ENCODE assay signal across 8 cellular contexts in the genomic region with DNA sequence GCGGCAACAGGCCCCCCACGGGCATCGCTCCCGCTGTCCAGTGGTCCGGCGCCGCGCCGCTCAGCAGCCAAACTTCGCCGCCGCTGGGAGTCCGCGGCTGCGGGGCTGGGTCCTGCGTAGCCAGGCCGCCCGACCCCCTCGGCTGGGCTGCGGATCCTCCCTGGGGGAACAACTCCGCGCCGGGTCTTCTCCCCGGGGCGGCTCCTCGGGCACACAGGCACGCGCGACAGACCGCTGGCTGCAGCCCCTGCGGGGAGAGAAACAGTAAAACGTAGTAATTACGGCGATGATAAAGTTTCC. TPM values are rescaled to one million over a fixed set of nuclear protein-coding genes. Genes with fewer than 3 reads are reported as not detected.
DNase-seq lines count a peak whose midpoint lies in the region; ATAC-seq, FAIRE-seq and TF ChIP-seq lines count a peak whose summit lies in the region.

No MANE protein-coding gene starts in this region.

- TF ChIP-seq EP300 in K562 (IDR thresholded peaks at IDR 0.05; ENCODE audit: low read length): no peak

- H3K9ac ChIP-seq in K562 (ENCODE audit: insufficient read depth in 1 of 2, low read depth in 2 of 2, low read length in 2 of 2): peak overlapping the region; percentile 88 to 94

- DNase-seq in activated T-cell treated with anti-CD3 and anti-CD28 coated beads, Interleukin-2, amount 50 U/mL, for 24 hours: no peak
- DNase-seq in activated T-cell treated with anti-CD3 and anti-CD28 coated beads, Interleukin-2, amount 50 U/mL, for 48 hours: no peak
- DNase-seq in K562 (ENCODE audit: extremely low read depth in 1 of 4, low spot score in 3 of 4): no peak
- peak in 1 of 2 donors; percentile 87 for DNase-seq in left lung
- no peak for DNase-seq in tibial artery
- DNase-seq in NCI-H446 (lab: John Stamatoyannopoulos, UW): no peak

- POLR2A ChIA-PET in K562 (lab: Yijun Ruan, JAX): interaction anchor here (1.0 kb wide), 1 partner anchor 211 kb away, joined by 5 read pairs; no protein-coding TSS in a partner anchor

- peaks cover 41% of the 10 kb centered on the region for H3K36me3 Mint-ChIP-seq in activated T-cell treated with anti-CD3 and anti-CD28 coated beads, Interleukin-2, amount 50 U/mL, for 24 hours (ENCODE audit: low read depth)

- BruUV-seq in K562 (replicated peaks; lab: Mats Ljungman, UMichigan): no TSS peak

- H3K9me1 ChIP-seq in K562 (ENCODE audit: control insufficient read depth, insufficient read depth, low read length): no peaks in the 10 kb centered on the region

- peak overlapping the region; percentile 96 for H3K4me2 ChIP-seq in K562 (ENCODE audit: insufficient read depth, low read length)

- H3K27ac ChIP-seq in K562 (ENCODE audit: extremely low read depth, low read depth, low read length): peak overlapping the region; percentile 89
- peak overlapping the region; percentile 96 to 98 for H3K27ac ChIP-seq in left lung
- H3K27ac ChIP-seq in tibial artery: peak overlapping the region; percentile 93 to 99

- no peak for TF ChIP-seq RAD21 in K562 (CRISPR knock-in tag; conservative IDR thresholded peaks at IDR 0.05 in 1 of 2, IDR thresholded peaks at IDR 0.05 in 1 of 2)

- no peak for TF ChIP-seq POLR2A in K562 (conservative IDR thresholded peaks at IDR 0.05)

- no peaks in the 10 kb centered on the region for H3K9me3 Mint-ChIP-seq in activated T-cell treated with anti-CD3 and anti-CD28 coated beads, Interleukin-2, amount 50 U/mL, for 24 hours

- ATAC-seq in HG03280 (IDR thresholded peaks at IDR 0.05; ENCODE audit: unreplicated experiment) (peak; percentile 3), K562 (peak; percentile 7; the same call in 2 of the 3 replicates), left lung (peak; percentile 4), GM18519 (IDR thresholded peaks at IDR 0.05; ENCODE audit: low FRiP score, unreplicated experiment) (no peak)

- TF ChIP-seq CTCF in K562 (IDR thresholded peaks at IDR 0.05 in 2 of 3, conservative IDR thresholded peaks at IDR 0.05 in 1 of 3; ENCODE audit: insufficient read depth in 2 of 3, low read depth in 1 of 3, low read length in 3 of 3): no peak
- no peak for TF ChIP-seq CTCF in left lung (IDR thresholded peaks at IDR 0.05)
- TF ChIP-seq CTCF in tibial artery (IDR thresholded peaks at IDR 0.05): no peak

- in situ Hi-C loops in K562 (cut with MboI): loop anchor here (5.0 kb wide), 1 partner anchor 222 kb away; no protein-coding TSS in a partner anchor

- peaks cover 59% of the 10 kb centered on the region for H3K4me1 Mint-ChIP-seq in activated T-cell treated with anti-CD3 and anti-CD28 coated beads, Interleukin-2, amount 50 U/mL, for 24 hours (ENCODE audit: low read depth)

- FAIRE-seq in K562 (lab: Jason Lieb, UNC): no peak

- H3K27ac Mint-ChIP-seq in activated T-cell treated with anti-CD3 and anti-CD28 coated beads, Interleukin-2, amount 50 U/mL, for 24 hours: peak overlapping the region; percentile 92

- WGBS in K562 (ENCODE audit: insufficient coverage, low coverage, missing lambda C conversion rate): 2% methylated on average over 26 of the region's 34 CpGs

- H2AFZ ChIP-seq in K562 (ENCODE audit: low read depth, low read length): peak overlapping the region; percentile 78

- intact Hi-C loops in K562 (cut with micrococcal nuclease): loop anchor here (2.0 to 5.0 kb wide), 3 partner anchors 36 to 457 kb away; partner anchors contain the start of gene ASF1A
- intact Hi-C loops in left lung (cut with DNase I): no loop called here
- intact Hi-C loops in tibial artery (cut with DNase I; ENCODE audit: low total_unique reads): loop anchor here (10.0 kb wide), 1 partner anchor 224 kb away; no protein-coding TSS in a partner anchor

- peak overlapping the region; percentile 90 for H3K4me3 Mint-ChIP-seq in activated T-cell treated with anti-CD3 and anti-CD28 coated beads, Interleukin-2, amount 50 U/mL, for 24 hours

- H3K9me3 ChIP-seq in K562 (replicated peaks; ENCODE audit: control insufficient read depth, insufficient read depth, low read depth, low read length): no peaks in the 10 kb centered on the region
- no peaks in the 10 kb centered on the region for H3K9me3 ChIP-seq in left lung
- H3K9me3 ChIP-seq in tibial artery: no peaks in the 10 kb centered on the region

- no peaks in the 10 kb centered on the region for H3K27me3 ChIP-seq in K562 (ENCODE audit: control insufficient read depth in 2 of 2, insufficient read depth in 2 of 2, low read length in 2 of 2)
- no peaks in the 10 kb centered on the region for H3K27me3 ChIP-seq in left lung
- H3K27me3 ChIP-seq in tibial artery: no peaks in the 10 kb centered on the region

- peaks cover 8 to 17% of the 10 kb centered on the region in 2 experiments; a peak in 3 of 5 replicates for H3K4me1 ChIP-seq in K562 (replicated peaks in 1 of 2; ENCODE audit: control insufficient read depth in 2 of 2, insufficient read depth in 2 of 2, low read length in 2 of 2)
- H3K4me1 ChIP-seq in left lung: peaks cover 7 to 74% of the 10 kb centered on the region in 2 donors
- peaks cover 0 to 65% (median 14%) of the 10 kb centered on the region in 4 donors for H3K4me1 ChIP-seq in tibial artery

- H3K4me3 ChIP-seq in K562 (peak overlapping the region; percentile 77), left lung (peak overlapping the region; percentile 82 to 90), tibial artery (peak overlapping the region; percentile 73 to 91)

- peaks cover 33% of the 10 kb centered on the region for H3K36me3 ChIP-seq in K562 (ENCODE audit: control insufficient read depth, insufficient read depth, low read length)
- H3K36me3 ChIP-seq in left lung: no peaks in the 10 kb centered on the region
- no peaks in the 10 kb centered on the region for H3K36me3 ChIP-seq in tibial artery

- H3K27me3 Mint-ChIP-seq in activated T-cell treated with anti-CD3 and anti-CD28 coated beads, Interleukin-2, amount 50 U/mL, for 24 hours: no peaks in the 10 kb centered on the region

- peaks cover 12% of the 10 kb centered on the region for H4K20me1 ChIP-seq in K562 (replicated peaks; ENCODE audit: control insufficient read depth, insufficient read depth, low read length)

- H3K79me2 ChIP-seq in K562 (ENCODE audit: control insufficient read depth, insufficient read depth, low read length): peaks cover 96% of the 10 kb centered on the region

- CTCF ChIA-PET in K562 (lab: Yijun Ruan, JAX; ENCODE audit: low intra/inter-chr PET ratio): interaction anchor here (1.1 kb wide), 1 partner anchor 10 kb away, joined by 3 read pairs; no protein-coding TSS in a partner anchor

TF ChIP-seq in K562, 482 proteins besides CTCF, POLR2A, EP300 and RAD21 (continues in another document):
- peak; percentile 4 for TF ChIP-seq KDM5B (IDR thresholded peaks at IDR 0.05; ENCODE audit: insufficient replicate concordance, low read depth, low read length)
- no peak for TF ChIP-seq TAF7 (tag; IDR thresholded peaks at IDR 0.05)
- peak; percentile 38 for TF ChIP-seq U2AF1 (optimal IDR thresholded peaks at IDR 0.05; ENCODE audit: low read depth, low read length)
- TF ChIP-seq ZNF431 (CRISPR knock-in tag; IDR thresholded peaks at IDR 0.05): peak; percentile 9; the same call in 1 of the 2 replicates
- peak in 1 of 3 experiments; percentile 16 for TF ChIP-seq YY1 (IDR thresholded peaks at IDR 0.05; ENCODE audit: borderline replicate concordance in 1 of 3, control insufficient read depth in 1 of 3, extremely low read depth in 1 of 3, insufficient read depth in 3 of 3, insufficient read length in 1 of 3, insufficient replicate concordance in 2 of 3, low read depth in 1 of 3, low read length in 2 of 3)
- no peak for TF ChIP-seq IRF9 (tag; IDR thresholded peaks at IDR 0.05)

RNA-seq across cellular contexts. Expression of gene MAN1A1, which starts 0.6 kb away (rescaled TPM):
- 34.5 and 78.1 TPM in 2 replicates for total RNA-seq in K562 (2011; cell fraction: chromatin; rRNA removed; ENCODE audit: low replicate concordance)
- 44.4 and 48.3 TPM in 2 replicates for total RNA-seq in K562 (2011; cell fraction: nucleolus; rRNA removed)
- total RNA-seq in K562 (2011; cell fraction: nucleoplasm; rRNA removed): 69.6 and 93.7 TPM in 2 replicates
- total RNA-seq in K562 (2014; rRNA removed) (74.9 and 77.6 TPM in 2 replicates), K562 (2014; rRNA removed; fragmentation: Illumina TruSeq; extraction: Trizol) (68.7 and 75.4 TPM in 2 replicates), K562 (2015; rRNA removed; fragmentation: Illumina TruSeq; extraction: Trizol) (51.1 and 55.2 TPM in 2 replicates), K562 (2021) (75.0 and 78.4 TPM in 2 replicates), left lung (10 to 100 TPM; 49.6 to 58.7 TPM)
- polyA plus RNA-seq in K562 (2011; rRNA removed) (33.3 and 59.7 TPM in 2 replicates), K562 (2014; fragmentation: Illumina TruSeq; extraction: Trizol) (50.5 and 62.6 TPM in 2 replicates), K562 (2014; fragmentation: Nextera tagmentation; extraction: Ambion mirVana) (10 to 100 TPM; 24.5 to 27.7 TPM), K562 (2014; rRNA removed) (47.5 and 48.7 TPM in 2 replicates)
- polyA plus RNA-seq in K562 (2011; cell fraction: cytosol; rRNA removed): 15.3 and 17.2 TPM in 2 replicates
- 12.3 and 13.9 TPM in 2 replicates for polyA plus RNA-seq in K562 (2011; cell fraction: nucleus; rRNA removed)
- polyA plus RNA-seq in K562 (2012): 44.4 and 59.0 TPM in 2 replicates
- 39.6 and 50.2 TPM in 2 replicates for polyA minus RNA-seq in K562 (2011; rRNA and poly(A)+ RNA removed)
- 22.8 and 28.5 TPM in 2 replicates for polyA minus RNA-seq in K562 (2011; cell fraction: cytosol; rRNA and poly(A)+ RNA removed)
- polyA minus RNA-seq in K562 (2011; cell fraction: nucleus; rRNA and poly(A)+ RNA removed): 26.5 and 34.9 TPM in 2 replicates

Comparison
In these comparisons a context has a peak if more than half of its experiments do, and no peak if none do; other contexts are left out.
1. intact Hi-C loops: an anchor here in K562 (2.0 to 5.0 kb wide) and tibial artery (10.0 kb wide); none called in left lung.